8 cellular contexts compared by ENCODE assay signal in genomic region chr10:6202098-6202683, GRCh38. TPM values are rescaled to one million over a fixed set of nuclear protein-coding genes. Genes with fewer than 3 reads are reported as not detected.
A peak's percentile ranks its signal among the peaks of the same experiment; 100 is the strongest.
DNase-seq lines count a peak whose midpoint lies in the region; ATAC-seq, FAIRE-seq and TF ChIP-seq lines count a peak whose summit lies in the region.

No MANE protein-coding gene starts in this region.

- no peak overlapping the region for H2BK15ac ChIP-seq in mesenchymal stem cell (ENCODE audit: low read depth, poor library complexity, severe bottlenecking)

- H3K27me3 Mint-ChIP-seq in CD8-positive, alpha-beta memory T cell: peaks cover 0 to 2% of the 10 kb centered on the region in 2 donors
- peaks cover 41% of the 10 kb centered on the region for H3K27me3 Mint-ChIP-seq in type B pancreatic cell

- DNase-seq in CD8-positive, alpha-beta memory T cell: peak in 1 of 5 donors; percentile 12
- DNase-seq in body of pancreas (no peak), mesenchymal stem cell (no peak), type B pancreatic cell (ENCODE audit: extremely low spot score, unreplicated experiment) (no peak), HT-29 (ENCODE audit: low spot score) (no peak), HTR-8/SVneo (ENCODE audit: insufficient read length, low spot score) (no peak), NCI-H1694 treated with DMSO at 0.1 percent for 48 hours (lab: John Stamatoyannopoulos, UW) (no peak)

- ATAC-seq in HG03439 (IDR thresholded peaks at IDR 0.05; ENCODE audit: unreplicated experiment) (peak; percentile 3), body of pancreas (peak; percentile 10)

- peak overlapping the region; percentile 34 to 69 for H3K18ac ChIP-seq in mesenchymal stem cell (ENCODE audit: low read depth in 1 of 2, low read length in 2 of 2)

- peak overlapping the region; percentile 92 for H3K9ac ChIP-seq in mesenchymal stem cell (ENCODE audit: low read length)

- FAIRE-seq in HTR-8/SVneo (lab: Jason Lieb, UNC): no peak

- H3K9me3 Mint-ChIP-seq in CD8-positive, alpha-beta memory T cell: peaks cover 0 to 2% (median 0%) of the 10 kb centered on the region in 5 donors
- no peaks in the 10 kb centered on the region for H3K9me3 Mint-ChIP-seq in type B pancreatic cell

- peak overlapping the region in 1 of 2 experiments; percentile 92 for H3K14ac ChIP-seq in mesenchymal stem cell (ENCODE audit: low read length in 2 of 2)

- H3K27ac ChIP-seq in CD8-positive, alpha-beta memory T cell (ENCODE audit: low read depth, low read length): peak overlapping the region; percentile 46
- H3K27ac ChIP-seq in body of pancreas: peak overlapping the region; percentile 87 to 95 (median 92)
- H3K27ac ChIP-seq in mesenchymal stem cell (ENCODE audit: low read length, poor library complexity, severe bottlenecking): no peak overlapping the region

- no peak overlapping the region for H2BK5ac ChIP-seq in mesenchymal stem cell (ENCODE audit: low read depth, low read length, poor library complexity, severe bottlenecking)

- CTCF ChIA-PET in CD8-positive, alpha-beta memory T cell (lab: Charles Lee): interaction anchor here (0.5 to 8.1 kb wide), 62 partner anchors 8 to 446 kb away, joined by 3 to 137 read pairs (median 5); no protein-coding TSS in a partner anchor

- H3K9me3 ChIP-seq in CD8-positive, alpha-beta memory T cell (ENCODE audit: low read length): no peaks in the 10 kb centered on the region
- no peaks in the 10 kb centered on the region for H3K9me3 ChIP-seq in body of pancreas
- no peaks in the 10 kb centered on the region for H3K9me3 ChIP-seq in mesenchymal stem cell (ENCODE audit: control insufficient read depth, low read length)

- peak overlapping the region; percentile 34 for H4K91ac ChIP-seq in mesenchymal stem cell (ENCODE audit: low read length)

- H2AK5ac ChIP-seq in mesenchymal stem cell (ENCODE audit: low read length, severe bottlenecking): no peak overlapping the region

- H3K23ac ChIP-seq in mesenchymal stem cell (ENCODE audit: low read length in 2 of 2): peak overlapping the region in 1 of 2 experiments; percentile 5

- H3K4me1 Mint-ChIP-seq in CD8-positive, alpha-beta memory T cell: peaks cover 18 to 36% (median 32%) of the 10 kb centered on the region in 3 donors
- H3K4me1 Mint-ChIP-seq in type B pancreatic cell (ENCODE audit: unreplicated experiment): peaks cover 7% of the 10 kb centered on the region

- WGBS in body of pancreas, 2 donors: 0% methylated on average over 26 to 29 of the region's 29 CpGs
- WGBS in mesenchymal stem cell: 3% methylated on average over 25 of the region's 29 CpGs

- H3K4ac ChIP-seq in mesenchymal stem cell (ENCODE audit: low read depth in 1 of 2, low read length in 2 of 2): peak overlapping the region in 1 of 2 experiments; percentile 6

- intact Hi-C loops in body of pancreas (cut with DNase I): loop anchor here (5.0 kb wide), 2 partner anchors 35 to 200 kb away; no protein-coding TSS in a partner anchor

- H3K79me1 ChIP-seq in mesenchymal stem cell (replicated peaks; ENCODE audit: low read length, poor library complexity, severe bottlenecking): peaks cover 9% of the 10 kb centered on the region

- peak overlapping the region; percentile 49 for H3K4me3 ChIP-seq in CD8-positive, alpha-beta memory T cell (ENCODE audit: low read length)
- peak overlapping the region in 1 of 2 donors; percentile 8 for H3K4me3 ChIP-seq in body of pancreas
- H3K4me3 ChIP-seq in mesenchymal stem cell (ENCODE audit: insufficient read depth in 1 of 2, low read depth in 1 of 2, low read length in 2 of 2): peak overlapping the region; percentile 27 to 78

- H3K36me3 ChIP-seq in CD8-positive, alpha-beta memory T cell (ENCODE audit: insufficient read depth, low read length): no peaks in the 10 kb centered on the region
- H3K36me3 ChIP-seq in body of pancreas (replicated peaks in 1 of 2; ENCODE audit: insufficient read depth in 1 of 2, low read depth in 2 of 2) (no peaks in the 10 kb centered on the region), mesenchymal stem cell (ENCODE audit: control insufficient read depth in 1 of 2, insufficient read depth in 2 of 2, low read depth in 1 of 2, low read length in 2 of 2) (no peaks in the 10 kb centered on the region)

- no peak for TF ChIP-seq CTCF in body of pancreas (IDR thresholded peaks at IDR 0.05)
- no peak for TF ChIP-seq CTCF in type B pancreatic cell (conservative IDR thresholded peaks at IDR 0.05)

- no peaks in the 10 kb centered on the region for H3K27me3 ChIP-seq in CD8-positive, alpha-beta memory T cell (ENCODE audit: insufficient read depth, low read length, poor library complexity, severe bottlenecking)
- no peaks in the 10 kb centered on the region for H3K27me3 ChIP-seq in body of pancreas
- H3K27me3 ChIP-seq in mesenchymal stem cell (ENCODE audit: control insufficient read depth in 1 of 2, insufficient read depth in 1 of 2, low read length in 2 of 2): peaks cover 0 to 4% of the 10 kb centered on the region in 2 experiments

- peak overlapping the region; percentile 90 to 97 (median 94) for H3K4me3 Mint-ChIP-seq in CD8-positive, alpha-beta memory T cell
- H3K4me3 Mint-ChIP-seq in type B pancreatic cell: peak overlapping the region; percentile 89

- H3K27ac Mint-ChIP-seq in CD8-positive, alpha-beta memory T cell: peak overlapping the region; percentile 33 to 95 (median 87)
- H3K27ac Mint-ChIP-seq in type B pancreatic cell: no peak overlapping the region

- peak overlapping the region; percentile 78 for H4K8ac ChIP-seq in mesenchymal stem cell (ENCODE audit: low read length)

- H2BK120ac ChIP-seq in mesenchymal stem cell (ENCODE audit: low read depth, low read length): peak overlapping the region; percentile 21

- H3K4me1 ChIP-seq in CD8-positive, alpha-beta memory T cell (ENCODE audit: insufficient read depth, low read length): peaks cover 19% of the 10 kb centered on the region
- H3K4me1 ChIP-seq in body of pancreas (peaks cover 57% of the 10 kb centered on the region), mesenchymal stem cell (ENCODE audit: control insufficient read depth, insufficient read depth, low read depth, low read length) (peaks cover 27% of the 10 kb centered on the region)

- TF ChIP-seq POLR2A in body of pancreas (IDR thresholded peaks at IDR 0.05): no peak

- POLR2A ChIA-PET in CD8-positive, alpha-beta memory T cell (lab: Charles Lee): interaction anchor here (0.6 to 2.0 kb wide), 7 partner anchors 30 to 208 kb away, joined by 3 to 23 read pairs (median 11); no protein-coding TSS in a partner anchor

- H3K36me3 Mint-ChIP-seq in CD8-positive, alpha-beta memory T cell: peaks cover 0 to 10% (median 0%) of the 10 kb centered on the region in 3 donors
- peaks cover 6% of the 10 kb centered on the region for H3K36me3 Mint-ChIP-seq in type B pancreatic cell

- H2AFZ ChIP-seq in mesenchymal stem cell (ENCODE audit: low read depth, low read length): no peak overlapping the region

- H2BK12ac ChIP-seq in mesenchymal stem cell (ENCODE audit: low read length in 2 of 2): peak overlapping the region; percentile 18 to 47

- peak overlapping the region; percentile 83 for H3K4me2 ChIP-seq in mesenchymal stem cell (ENCODE audit: low read length, poor library complexity, severe bottlenecking)

RNA-seq across cellular contexts. Expression of gene PFKFB3, which starts 0.5 kb away (rescaled TPM):
- 10 to 100 TPM; 53.6 to 60.1 TPM for total RNA-seq in CD8-positive, alpha-beta memory T cell
- 7.4 TPM for polyA plus RNA-seq in CD8-positive, alpha-beta memory T cell
- total RNA-seq in body of pancreas: 100 to 1,000 TPM in 1 of 2 donors, 10 to 100 TPM in 1; 26.5 to 137 TPM
- polyA plus RNA-seq in mesenchymal stem cell (2013, experiment 1 of 2): 14.6 TPM
- 15.8 TPM for polyA plus RNA-seq in mesenchymal stem cell (2013, experiment 2 of 2)
- 14.0 and 30.2 TPM in 2 replicates for total RNA-seq in type B pancreatic cell (ENCODE audit: low replicate concordance)
- 11.8 and 15.2 TPM in 2 replicates for total RNA-seq in HT-29 (2014; rRNA removed; shearing (Covaris generic))
